Comparison of ENCODE assay signal across 8 cellular contexts in genomic region chr5:131170540-131171275, GRCh38. TPM values are rescaled to one million over a fixed set of nuclear protein-coding genes. Genes with fewer than 3 reads are reported as not detected.
DNase-seq lines count a peak whose midpoint lies in the region; ATAC-seq and TF ChIP-seq lines count a peak whose summit lies in the region.

Gene LYRM7, plus strand, starts transcription at chr5:131170944. Its CDS starts 77 bp downstream, at chr5:131171021.

- peak; percentile 7 for TF ChIP-seq CTCF in mucosa of descending colon (IDR thresholded peaks at IDR 0.05)

- intact Hi-C loops in mucosa of descending colon (cut with DNase I, micrococcal nuclease): no loop called here

- no peaks in the 10 kb centered on the region for H3K9me3 ChIP-seq in mucosa of descending colon

- H3K27ac Mint-ChIP-seq in IgD-negative memory B cell: peak within 1 kb of the TSS; percentile 67 to 98 (median 97)

- peak within 1 kb of the TSS; percentile 90 to 99 (median 97) for H3K4me3 Mint-ChIP-seq in IgD-negative memory B cell

- no peaks in the 10 kb centered on the region for H3K27me3 Mint-ChIP-seq in IgD-negative memory B cell

- peak within 1 kb of the TSS; percentile 43 for H3K4me3 ChIP-seq in mucosa of descending colon

- H3K36me3 Mint-ChIP-seq in IgD-negative memory B cell: no peaks in the 10 kb centered on the region

- H3K9me3 Mint-ChIP-seq in IgD-negative memory B cell: no peaks in the 10 kb centered on the region

- DNase-seq in DMS 273 treated with DMSO at 0.1 percent for 48 hours (lab: John Stamatoyannopoulos, UW): peak; percentile 99
- peak; percentile 82 for DNase-seq in OCI-M2 (lab: John Stamatoyannopoulos, UW; ENCODE audit: unreplicated experiment)
- DNase-seq in activated T-cell treated with anti-CD3 and anti-CD28 coated beads for 4 hours: peak; percentile 89
- DNase-seq in epithelial cell of prostate (ENCODE audit: low read depth, low spot score): peak; percentile 95
- DNase-seq in mucosa of descending colon: peak; percentile 93 to 97 (median 96)
- DNase-seq in stimulated activated CD8-positive, alpha-beta memory T cell treated with anti-CD3 and anti-CD28 coated beads, Interleukin-4, amount 100 ng/mL, for 24 hours (ENCODE audit: low read depth): peak; percentile 86

- peaks cover 10% of the 10 kb centered on the region for H3K4me1 ChIP-seq in mucosa of descending colon (ENCODE audit: low read depth)

- H3K27ac ChIP-seq in epithelial cell of prostate: peak within 1 kb of the TSS; percentile 42

- peaks cover 25 to 33% (median 26%) of the 10 kb centered on the region in 3 donors for H3K4me1 Mint-ChIP-seq in IgD-negative memory B cell

- H3K36me3 ChIP-seq in mucosa of descending colon (ENCODE audit: low read depth): no peaks in the 10 kb centered on the region

- ATAC-seq in GM21529 (IDR thresholded peaks at IDR 0.05; ENCODE audit: unreplicated experiment) (peak; percentile 97), mucosa of descending colon (peak; percentile 97)

RNA-seq across cellular contexts. Expression of gene LYRM7, which starts in this region (rescaled TPM):
- 11.3 TPM for polyA plus RNA-seq in IgD-negative memory B cell
- total RNA-seq in mucosa of descending colon: 10 to 100 TPM; 11.2 to 12.9 (median 11.7) TPM

Comparison
In these comparisons a context has a peak if more than half of its experiments do, and no peak if none do; other contexts are left out.
1. Peak in every context shown above with its lines: DNase-seq, ATAC-seq, H3K4me3 ChIP-seq and H3K27ac ChIP-seq.